In genomic region chr11:74196781-74197486, GRCh38 we compare ENCODE assay signal across 23 cellular contexts. TPM values are rescaled to one million over a fixed set of nuclear protein-coding genes. Genes with fewer than 3 reads are reported as not detected.
A peak's percentile ranks its signal among the peaks of the same experiment; 100 is the strongest.
DNase-seq lines count a peak whose midpoint lies in the region; ATAC-seq and TF ChIP-seq lines count a peak whose summit lies in the region.
"Had no signal": no experiment of that assay in that cellular context is flagged by ENCODE, and none has a peak within 500 bp of the region (broad histone marks: within the 10 kb centered on the region; RNA-seq: fewer than 3 reads in every experiment).

No MANE protein-coding gene starts in this region.

- H3K36me3 ChIP-seq in mesendoderm (ENCODE audit: control insufficient read depth, insufficient read depth, low read length), result no peaks in the 10 kb centered on the region
- H3K36me3 ChIP-seq: BE2C, HAP-1 had no signal

- H3K9ac ChIP-seq in mesendoderm (ENCODE audit: low read length), result no peak overlapping the region
- H3K9ac ChIP-seq: BLaER1 treated with 17β-estradiol and CSF1 and Interleukin-3, amounts not matched to agents 10 nM and 100 nM had no signal

- H3K9me3 Mint-ChIP-seq in type B pancreatic cell, result peaks cover 16% of the 10 kb centered on the region
- H3K9me3 Mint-ChIP-seq: HFFc6 had no signal

- no peak overlapping the region for H3K27ac ChIP-seq in mesendoderm (ENCODE audit: low read depth, low read length)
- H3K27ac ChIP-seq: A549; BLaER1 treated with 17β-estradiol and CSF1 and Interleukin-3, amounts not matched to agents 10 nM and 100 nM had no signal

- intact Hi-C loops in left ventricle myocardium superior (cut with micrococcal nuclease), result no loop called here

- H2BK120ac ChIP-seq in mesendoderm (ENCODE audit: low read depth, low read length), result no peak overlapping the region

- H2BK15ac ChIP-seq in mesendoderm (replicated peaks; ENCODE audit: low read depth), result no peak overlapping the region

- no peaks in the 10 kb centered on the region for H3K4me1 ChIP-seq in mesendoderm (ENCODE audit: control insufficient read depth, low read depth, low read length)
- H3K4me1 ChIP-seq: A549, HAP-1 had no signal

- H2AK5ac ChIP-seq in mesendoderm (ENCODE audit: low read length), result no peak overlapping the region

- peaks cover 21% of the 10 kb centered on the region for H3K36me3 Mint-ChIP-seq in type B pancreatic cell

- H3K4ac ChIP-seq in mesendoderm (ENCODE audit: low read depth, low read length), result no peak overlapping the region

- H3K56ac ChIP-seq in mesendoderm (ENCODE audit: low read length), result no peak overlapping the region

- H3K79me1 ChIP-seq in mesendoderm (ENCODE audit: low read length), result peaks cover 3% of the 10 kb centered on the region

- no peaks in the 10 kb centered on the region for H3K79me2 ChIP-seq in mesendoderm (ENCODE audit: control insufficient read depth, insufficient read depth, low read length)

- H3K4me3 ChIP-seq in epithelial cell of esophagus (ENCODE audit: low read length), result no peak overlapping the region
- no peak overlapping the region for H3K4me3 ChIP-seq in mesendoderm (ENCODE audit: low read length)
- H3K4me3 ChIP-seq: A549; BLaER1 treated with 17β-estradiol and CSF1 and Interleukin-3, amounts not matched to agents 10 nM and 100 nM; HAP-1 had no signal

- H3K18ac ChIP-seq in mesendoderm (ENCODE audit: low read length), result no peak overlapping the region

- TF ChIP-seq CTCF in epithelial cell of esophagus (IDR thresholded peaks at IDR 0.05; ENCODE audit: insufficient read depth, low read depth, low read length, missing control alignments) (no peak), type B pancreatic cell (conservative IDR thresholded peaks at IDR 0.05) (no peak)

- H3K4me1 Mint-ChIP-seq in type B pancreatic cell (ENCODE audit: unreplicated experiment), result no peaks in the 10 kb centered on the region

- H4K8ac ChIP-seq in mesendoderm (ENCODE audit: low read depth, low read length), result no peak overlapping the region

- no CpG with 5 or more reads among the region's 2 CpGs for WGBS in mesendoderm (ENCODE audit: extremely low coverage, insufficient coverage, low lambda C conversion rate)

- DNase-seq in ELF-1 (ENCODE audit: low read depth, low spot score) (peak; percentile 68), epithelial cell of esophagus (ENCODE audit: low read depth) (peak; percentile 7), mesendoderm (peak; percentile 48), type B pancreatic cell (ENCODE audit: extremely low spot score, unreplicated experiment) (no peak), left ventricle myocardium superior (no peak)
- DNase-seq in activated naive CD4-positive, alpha-beta T cell treated with Interleukin-2 at 50 U/mL for 16 hours, result no peak
- no peak for DNase-seq in activated T-cell treated with anti-CD3 and anti-CD28 coated beads, Interleukin-2, amount 50 U/mL, for 48 hours
- DNase-seq: 8988T; ACHN; AML-193; BE2C; CD4-positive, alpha-beta T cell; CD8-positive, alpha-beta memory T cell; DMS 273 treated with DMSO at 0.1 percent for 48 hours; DMS79; EL; GF-D8; GOT3; HFFc6 had no signal

- H2BK5ac ChIP-seq in mesendoderm (ENCODE audit: low read length), result no peak overlapping the region

- H3K23ac ChIP-seq in mesendoderm (ENCODE audit: low read length), result no peak overlapping the region

- ATAC-seq in left ventricle myocardium superior, result no peak
- ATAC-seq: A549 had no signal

- no peak overlapping the region for H3K4me2 ChIP-seq in mesendoderm (ENCODE audit: low read length)
- H3K4me2 ChIP-seq: A549; BLaER1 treated with 17β-estradiol and CSF1 and Interleukin-3, amounts not matched to agents 10 nM and 100 nM had no signal

- H4K5ac ChIP-seq in mesendoderm (ENCODE audit: low read length), result no peak overlapping the region

- no peaks in the 10 kb centered on the region for H3K27me3 Mint-ChIP-seq in type B pancreatic cell
- H3K27me3 Mint-ChIP-seq: CD4-positive, alpha-beta T cell; CD8-positive, alpha-beta memory T cell had no signal

- no peak overlapping the region for H3K4me3 Mint-ChIP-seq in type B pancreatic cell
- H3K4me3 Mint-ChIP-seq: CD14-positive monocyte; CD4-positive, alpha-beta T cell; CD8-positive, alpha-beta memory T cell; HFFc6 had no signal

- H3K27me3 ChIP-seq in mesendoderm (ENCODE audit: insufficient read depth, low read length, poor library complexity), result no peaks in the 10 kb centered on the region
- H3K27me3 ChIP-seq: BE2C; BLaER1 treated with 17β-estradiol and CSF1 and Interleukin-3, amounts not matched to agents 10 nM and 100 nM had no signal

- peak overlapping the region; percentile 59 for H3K27ac Mint-ChIP-seq in type B pancreatic cell
- H3K27ac Mint-ChIP-seq: CD4-positive, alpha-beta T cell; CD8-positive, alpha-beta memory T cell; HFFc6 had no signal

RNA-seq across cellular contexts. Expression of gene PPME1, which starts 25.8 kb away (rescaled TPM):
- polyA plus RNA-seq in mesendoderm (2013, experiment 1 of 2), result 47.6 TPM
- polyA plus RNA-seq in mesendoderm (2013, experiment 2 of 2), result 48.6 TPM
- total RNA-seq in type B pancreatic cell (ENCODE audit: low replicate concordance) (44.8 and 45.0 TPM in 2 replicates), left ventricle myocardium superior (31.2 TPM)

RNA-seq across cellular contexts. Expression of gene C2CD3, which starts 26.1 kb away (rescaled TPM):
- 12.5 TPM for polyA plus RNA-seq in mesendoderm (2013, experiment 1 of 2)
- 14.5 TPM for polyA plus RNA-seq in mesendoderm (2013, experiment 2 of 2)
- total RNA-seq in type B pancreatic cell (ENCODE audit: low replicate concordance), result 34.2 and 36.8 TPM in 2 replicates
- total RNA-seq in left ventricle myocardium superior, result 10.5 TPM

Comparison
In these comparisons a context has a peak if more than half of its experiments do, and no peak if none do; other contexts are left out.
1. DNase-seq: peak in ELF-1 (single experiment), epithelial cell of esophagus (single experiment) and mesendoderm (single experiment); none in type B pancreatic cell (single experiment), left ventricle myocardium superior (single experiment), activated naive CD4-positive, alpha-beta T cell treated with Interleukin-2 at 50 U/mL for 16 hours (single experiment) and activated T-cell treated with anti-CD3 and anti-CD28 coated beads, Interleukin-2, amount 50 U/mL, for 48 hours (0 of 2).